ENCODE assay signal across 1 cellular context in the genomic region with DNA sequence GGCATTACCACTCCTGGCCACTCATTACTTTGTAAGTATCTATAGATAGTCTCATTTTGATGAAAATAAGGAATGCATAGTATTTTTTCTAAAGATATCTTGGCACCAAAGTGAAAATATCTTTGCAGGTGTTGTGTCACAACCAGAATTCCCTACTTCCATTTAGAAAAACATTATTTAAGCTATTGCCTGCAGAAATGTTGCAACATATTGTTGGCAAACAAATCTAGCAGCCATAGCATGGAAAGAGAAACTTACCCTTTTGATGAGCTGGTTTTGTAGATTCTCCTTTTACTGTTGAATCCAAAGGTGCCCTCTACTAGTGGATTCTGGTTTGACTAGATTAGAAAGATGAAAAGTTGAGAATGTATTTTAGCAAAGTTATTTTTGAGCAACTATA.
TF ChIP-seq lines count a peak whose summit lies in the region.

No MANE protein-coding gene starts in this region.

TF ChIP-seq in K562, 482 proteins besides CTCF, POLR2A, EP300 and RAD21:
- TF ChIP-seq CEBPB (tag; IDR thresholded peaks at IDR 0.05), result peak; percentile 49; the same call in 1 of the 2 replicates
- no peak for TF ChIP-seq KAT8 (IDR thresholded peaks at IDR 0.05; ENCODE audit: low read depth)
- no peak for TF ChIP-seq FOSL1 (tag; conservative IDR thresholded peaks at IDR 0.05)
- TF ChIP-seq, protein P1, sequence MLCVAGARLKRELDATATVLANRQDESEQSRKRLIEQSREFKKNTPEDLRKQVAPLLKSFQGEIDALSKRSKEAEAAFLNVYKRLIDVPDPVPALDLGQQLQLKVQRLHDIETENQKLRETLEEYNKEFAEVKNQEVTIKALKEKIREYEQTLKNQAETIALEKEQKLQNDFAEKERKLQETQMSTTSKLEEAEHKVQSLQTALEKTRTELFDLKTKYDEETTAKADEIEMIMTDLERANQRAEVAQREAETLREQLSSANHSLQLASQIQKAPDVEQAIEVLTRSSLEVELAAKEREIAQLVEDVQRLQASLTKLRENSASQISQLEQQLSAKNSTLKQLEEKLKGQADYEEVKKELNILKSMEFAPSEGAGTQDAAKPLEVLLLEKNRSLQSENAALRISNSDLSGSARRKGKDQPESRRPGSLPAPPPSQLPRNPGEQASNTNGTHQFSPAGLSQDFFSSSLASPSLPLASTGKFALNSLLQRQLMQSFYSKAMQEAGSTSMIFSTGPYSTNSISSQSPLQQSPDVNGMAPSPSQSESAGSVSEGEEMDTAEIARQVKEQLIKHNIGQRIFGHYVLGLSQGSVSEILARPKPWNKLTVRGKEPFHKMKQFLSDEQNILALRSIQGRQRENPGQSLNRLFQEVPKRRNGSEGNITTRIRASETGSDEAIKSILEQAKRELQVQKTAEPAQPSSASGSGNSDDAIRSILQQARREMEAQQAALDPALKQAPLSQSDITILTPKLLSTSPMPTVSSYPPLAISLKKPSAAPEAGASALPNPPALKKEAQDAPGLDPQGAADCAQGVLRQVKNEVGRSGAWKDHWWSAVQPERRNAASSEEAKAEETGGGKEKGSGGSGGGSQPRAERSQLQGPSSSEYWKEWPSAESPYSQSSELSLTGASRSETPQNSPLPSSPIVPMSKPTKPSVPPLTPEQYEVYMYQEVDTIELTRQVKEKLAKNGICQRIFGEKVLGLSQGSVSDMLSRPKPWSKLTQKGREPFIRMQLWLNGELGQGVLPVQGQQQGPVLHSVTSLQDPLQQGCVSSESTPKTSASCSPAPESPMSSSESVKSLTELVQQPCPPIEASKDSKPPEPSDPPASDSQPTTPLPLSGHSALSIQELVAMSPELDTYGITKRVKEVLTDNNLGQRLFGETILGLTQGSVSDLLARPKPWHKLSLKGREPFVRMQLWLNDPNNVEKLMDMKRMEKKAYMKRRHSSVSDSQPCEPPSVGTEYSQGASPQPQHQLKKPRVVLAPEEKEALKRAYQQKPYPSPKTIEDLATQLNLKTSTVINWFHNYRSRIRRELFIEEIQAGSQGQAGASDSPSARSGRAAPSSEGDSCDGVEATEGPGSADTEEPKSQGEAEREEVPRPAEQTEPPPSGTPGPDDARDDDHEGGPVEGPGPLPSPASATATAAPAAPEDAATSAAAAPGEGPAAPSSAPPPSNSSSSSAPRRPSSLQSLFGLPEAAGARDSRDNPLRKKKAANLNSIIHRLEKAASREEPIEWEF (CRISPR knock-in tag; IDR thresholded peaks at IDR 0.05), result no peak
- no peak for TF ChIP-seq MTA1 (IDR thresholded peaks at IDR 0.05; ENCODE audit: borderline replicate concordance)
- no peak for TF ChIP-seq CEBPG (CRISPR knock-in tag; IDR thresholded peaks at IDR 0.05)
- TF ChIP-seq CEBPG (tag; conservative IDR thresholded peaks at IDR 0.05 in 1 of 2, IDR thresholded peaks at IDR 0.05 in 1 of 2), result peak; percentile 55 to 56
